In genomic region chr2:238409341-238410200, GRCh38 we compare ENCODE assay signal across 24 cellular contexts.
"Had no signal": no experiment of that assay in that cellular context is flagged by ENCODE, and none has a peak within 500 bp of the region (broad histone marks: within the 10 kb centered on the region; RNA-seq: fewer than 3 reads in every experiment).

No MANE protein-coding gene starts in this region.

- H3K4me3 ChIP-seq: adrenal gland, breast epithelium, esophagus squamous epithelium, pancreas, prostate gland, sigmoid colon, stomach had no signal

- H3K36me3 ChIP-seq: adrenal gland, breast epithelium, esophagus squamous epithelium, pancreas, prostate gland, sigmoid colon, tibial nerve had no signal

- H3K27me3 ChIP-seq: adrenal gland, breast epithelium, esophagus squamous epithelium, pancreas, sigmoid colon, stomach, tibial nerve had no signal

- H3K27ac ChIP-seq: adrenal gland, breast epithelium, epithelial cell of prostate, esophagus squamous epithelium, pancreas, prostate gland, sigmoid colon, stomach had no signal

- DNase-seq: activated CD4-positive, alpha-beta T cell treated with anti-CD3 and anti-CD28 coated beads for 1 hour; activated naive CD4-positive, alpha-beta T cell treated with anti-CD3 and anti-CD28 coated beads for 36 hours; activated naive CD8-positive, alpha-beta T cell treated with anti-CD3 and anti-CD28 coated beads for 36 hours; activated T-cell treated with anti-CD3 and anti-CD28 coated beads for 4 hours; activated T-cell treated with anti-CD3 and anti-CD28 coated beads, Interleukin-2, amount 50 U/mL, for 72 hours; adrenal gland; central memory CD4-positive, alpha-beta T cell; effector CD8-positive, alpha-beta T cell; esophagus squamous epithelium; left cardiac atrium; left ventricle myocardium superior; pancreas; retina; sigmoid colon; small intestine; stimulated activated CD4-positive, alpha-beta T cell treated with anti-CD3 and anti-CD28 coated beads, Interleukin-4, amount 100 ng/mL, for 24 hours; stimulated activated CD8-positive, alpha-beta memory T cell treated with anti-CD3 and anti-CD28 coated beads, Interleukin-4, amount 100 ng/mL, for 48 hours; stimulated activated naive B cell treated with anti-CD40 and anti-IgM and Interleukin-4, amounts not matched to agents 10 μg/mL and 1 μg/mL and 100 μg/mL, for 72 hours; stomach; T-helper 17 cell had no signal

- H3K4me1 ChIP-seq: adrenal gland, breast epithelium, esophagus squamous epithelium, pancreas, prostate gland, sigmoid colon, stomach had no signal

- H3K9me3 ChIP-seq: adrenal gland, breast epithelium, esophagus squamous epithelium, pancreas, prostate gland, sigmoid colon, stomach, tibial nerve had no signal

- ATAC-seq: activated T-cell treated with anti-CD3 and anti-CD28 coated beads, Interleukin-2, amount 50 U/mL, for 72 hours; left cardiac atrium; pancreas; stimulated activated naive B cell treated with anti-CD40 and anti-IgM and Interleukin-4, amounts not matched to agents 10 μg/mL and 1 μg/mL and 100 μg/mL, for 72 hours; T-helper 17 cell had no signal
